20 cellular contexts compared by ENCODE assay signal in the genomic region with DNA sequence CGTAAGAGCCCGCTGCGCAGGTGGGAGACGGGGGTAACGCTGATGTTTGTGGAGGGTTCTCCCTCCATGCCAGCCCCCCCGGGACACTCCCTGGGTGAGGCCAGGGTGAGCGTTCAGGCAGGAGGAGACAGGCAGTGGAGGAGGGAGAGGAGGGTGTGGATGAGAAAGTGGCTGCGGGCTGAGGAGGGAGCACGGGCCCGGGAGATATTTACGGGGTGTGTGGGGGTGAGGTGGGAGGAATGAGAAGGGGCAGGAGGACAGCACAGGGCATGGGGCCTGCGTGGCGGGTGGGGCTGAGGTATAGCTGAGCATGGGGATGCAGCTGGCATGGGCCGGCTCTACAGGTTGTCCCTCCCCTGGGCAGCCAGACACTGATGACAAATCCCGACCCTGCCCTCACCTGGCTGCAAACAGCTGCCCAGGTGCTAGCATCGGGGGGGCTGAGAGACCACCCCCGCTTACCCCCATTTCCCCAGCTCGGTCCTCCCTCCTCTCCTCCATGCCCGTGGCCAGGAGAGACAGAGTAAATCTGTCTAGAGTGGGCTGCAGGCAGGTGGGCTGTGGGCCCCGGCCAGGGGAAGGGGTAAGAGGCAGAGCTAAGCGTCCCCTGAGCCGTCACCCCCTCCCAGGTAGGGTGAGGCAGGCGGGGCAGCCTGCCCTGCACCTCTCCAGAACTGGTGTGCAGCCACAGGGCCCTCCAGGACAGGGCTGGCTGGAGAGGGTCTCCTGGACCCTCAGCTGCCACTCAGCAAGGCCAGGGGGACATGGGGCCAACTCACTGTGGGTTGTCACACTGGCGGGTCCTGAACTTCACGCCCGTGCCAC.
"Had no signal": no experiment of that assay in that cellular context is flagged by ENCODE, and none has a peak within 500 bp of the region (broad histone marks: within the 10 kb centered on the region; RNA-seq: fewer than 3 reads in every experiment).

No MANE protein-coding gene starts in this region.

- H3K4me3 ChIP-seq: body of pancreas, colonic mucosa, gastrocnemius medialis, smooth muscle cell, tibial nerve had no signal

- H3K9me3 ChIP-seq: body of pancreas, colonic mucosa, gastrocnemius medialis, tibial nerve had no signal

- H3K4me3 Mint-ChIP-seq: activated naive CD8-positive, alpha-beta T cell; natural killer cell treated with Interleukin-12 subunit alpha and Interleukin-12 subunit beta and Interleukin-15 and Interleukin-18, amount 100 ng/mL, for 72 hours had no signal

- H3K27ac ChIP-seq: body of pancreas, colonic mucosa, gastrocnemius medialis, tibial nerve, VCaP had no signal

- H3K36me3 Mint-ChIP-seq: activated naive CD8-positive, alpha-beta T cell; natural killer cell treated with Interleukin-12 subunit alpha and Interleukin-12 subunit beta and Interleukin-15 and Interleukin-18, amount 100 ng/mL, for 72 hours had no signal

- DNase-seq: activated CD4-positive, alpha-beta T cell treated with anti-CD3 and anti-CD28 coated beads for 4 hours; activated CD4-positive, alpha-beta T cell treated with anti-CD3 and anti-CD28 coated beads, Interleukin-2, amount 50 U/mL, for 4 hours; activated CD8-positive, alpha-beta memory T cell treated with anti-CD3 and anti-CD28 coated beads for 24 hours; activated effector memory CD4-positive, alpha-beta T cell treated with Interleukin-2 at 50 U/mL for 16 hours; activated naive CD4-positive, alpha-beta T cell treated with Interleukin-2 at 50 U/mL for 16 hours; body of pancreas; colonic mucosa; dorsolateral prefrontal cortex; effector memory CD4-positive, alpha-beta T cell; gastrocnemius medialis; mesendoderm; stimulated activated CD4-positive, alpha-beta T cell treated with anti-CD3 and anti-CD28 coated beads, Interleukin-15, amount 100 ng/mL, for 24 hours; stimulated activated CD4-positive, alpha-beta T cell treated with anti-CD3 and anti-CD28 coated beads, Interleukin-2, amount 100 ng/mL, for 24 hours; stimulated activated naive CD4-positive, alpha-beta T cell had no signal

- H3K27me3 ChIP-seq: body of pancreas, colonic mucosa, dorsolateral prefrontal cortex, gastrocnemius medialis, tibial nerve had no signal

- H3K4me2 ChIP-seq: smooth muscle cell had no signal

- H3K9me3 Mint-ChIP-seq: natural killer cell treated with Interleukin-12 subunit alpha and Interleukin-12 subunit beta and Interleukin-15 and Interleukin-18, amount 100 ng/mL, for 72 hours had no signal

- H3K36me3 ChIP-seq: colonic mucosa, gastrocnemius medialis had no signal

- ATAC-seq: body of pancreas, gastrocnemius medialis had no signal

- H3K4me1 ChIP-seq: body of pancreas, colonic mucosa, gastrocnemius medialis had no signal

- H3K27ac Mint-ChIP-seq: activated naive CD8-positive, alpha-beta T cell; natural killer cell treated with Interleukin-12 subunit alpha and Interleukin-12 subunit beta and Interleukin-15 and Interleukin-18, amount 100 ng/mL, for 72 hours; progenitor cell of endocrine pancreas had no signal

- H3K27me3 Mint-ChIP-seq: activated naive CD8-positive, alpha-beta T cell; natural killer cell treated with Interleukin-12 subunit alpha and Interleukin-12 subunit beta and Interleukin-15 and Interleukin-18, amount 100 ng/mL, for 72 hours had no signal
